Comparison of ENCODE assay signal across 12 cellular contexts in genomic region chr7:55021053-55021452, GRCh38. TPM values are rescaled to one million over a fixed set of nuclear protein-coding genes. Genes with fewer than 3 reads are reported as not detected.
DNase-seq lines count a peak whose midpoint lies in the region; ATAC-seq and TF ChIP-seq lines count a peak whose summit lies in the region.
"Had no signal": no experiment of that assay in that cellular context is flagged by ENCODE, and none has a peak within 500 bp of the region (broad histone marks: within the 10 kb centered on the region; RNA-seq: fewer than 3 reads in every experiment).

No MANE protein-coding gene starts in this region.

- H3K27me3 ChIP-seq in endodermal cell (ENCODE audit: control insufficient read depth, insufficient read depth, low read length, poor library complexity, severe bottlenecking) (peaks cover 57% of the 10 kb centered on the region), upper lobe of left lung (peaks cover 0 to 9% (median 0%) of the 10 kb centered on the region in 4 donors)

- no peak overlapping the region for H3K27ac ChIP-seq in endodermal cell (ENCODE audit: low read depth, low read length)
- H3K27ac ChIP-seq in upper lobe of left lung = peak overlapping the region; percentile 95 to 98 (median 96)

- H3K36me3 Mint-ChIP-seq in activated naive CD8-positive, alpha-beta T cell = no peaks in the 10 kb centered on the region
- H3K36me3 Mint-ChIP-seq in activated naive CD8-positive, alpha-beta T cell treated with anti-CD3 and anti-CD28 coated beads, Interleukin-2, amount 50 U/mL, for 24 hours (ENCODE audit: low read depth) = no peaks in the 10 kb centered on the region
- no peaks in the 10 kb centered on the region for H3K36me3 Mint-ChIP-seq in endodermal cell (ENCODE audit: low read depth)
- no peaks in the 10 kb centered on the region for H3K36me3 Mint-ChIP-seq in nephron (ENCODE audit: low read depth)
- H3K36me3 Mint-ChIP-seq in activated naive CD4-positive, alpha-beta T cell treated with anti-CD3 and anti-CD28 coated beads for 36 hours (ENCODE audit: low read depth) = no peaks in the 10 kb centered on the region

- no peak overlapping the region for H3K9ac ChIP-seq in endodermal cell (ENCODE audit: extremely low read depth, low read length, poor library complexity, severe bottlenecking)

- peak overlapping the region; percentile 4 for H3K4me3 Mint-ChIP-seq in activated naive CD8-positive, alpha-beta T cell
- no peak overlapping the region for H3K4me3 Mint-ChIP-seq in activated naive CD8-positive, alpha-beta T cell treated with anti-CD3 and anti-CD28 coated beads, Interleukin-2, amount 50 U/mL, for 24 hours
- H3K4me3 Mint-ChIP-seq in endodermal cell = peak overlapping the region; percentile 54
- peak overlapping the region; percentile 71 to 84 (median 77) for H3K4me3 Mint-ChIP-seq in nephron
- H3K4me3 Mint-ChIP-seq in activated naive CD4-positive, alpha-beta T cell treated with anti-CD3 and anti-CD28 coated beads for 36 hours = no peak overlapping the region

- TF ChIP-seq CTCF in endodermal cell (conservative IDR thresholded peaks at IDR 0.05) (no peak), nephron (IDR thresholded peaks at IDR 0.05; ENCODE audit: unreplicated experiment in 3 of 3) (no peak), upper lobe of left lung (IDR thresholded peaks at IDR 0.05) (no peak)

- H3K36me3 ChIP-seq in endodermal cell (ENCODE audit: control insufficient read depth, insufficient read depth, low read length) (no peaks in the 10 kb centered on the region), upper lobe of left lung (no peaks in the 10 kb centered on the region)

- peaks cover 27% of the 10 kb centered on the region for H3K27me3 Mint-ChIP-seq in activated naive CD8-positive, alpha-beta T cell
- H3K27me3 Mint-ChIP-seq in activated naive CD8-positive, alpha-beta T cell treated with anti-CD3 and anti-CD28 coated beads, Interleukin-2, amount 50 U/mL, for 24 hours = peaks cover 47% of the 10 kb centered on the region
- H3K27me3 Mint-ChIP-seq in endodermal cell (ENCODE audit: insufficient read depth) (peaks cover 60% of the 10 kb centered on the region), nephron (ENCODE audit: low read depth) (peaks cover 50% of the 10 kb centered on the region)
- H3K27me3 Mint-ChIP-seq in activated naive CD4-positive, alpha-beta T cell treated with anti-CD3 and anti-CD28 coated beads for 36 hours (ENCODE audit: low read depth) = peaks cover 45% of the 10 kb centered on the region

- no peak for TF ChIP-seq POLR2A in upper lobe of left lung (IDR thresholded peaks at IDR 0.05)

- no peak for ATAC-seq in activated naive CD8-positive, alpha-beta T cell treated with anti-CD3 and anti-CD28 coated beads, Interleukin-2, amount 50 U/mL, for 24 hours
- ATAC-seq in upper lobe of left lung (ENCODE audit: low FRiP score in 2 of 2) = no peak

- no peak overlapping the region for H3K27ac Mint-ChIP-seq in activated naive CD8-positive, alpha-beta T cell
- no peak overlapping the region for H3K27ac Mint-ChIP-seq in activated naive CD8-positive, alpha-beta T cell treated with anti-CD3 and anti-CD28 coated beads, Interleukin-2, amount 50 U/mL, for 24 hours
- H3K27ac Mint-ChIP-seq in endodermal cell = no peak overlapping the region
- peak overlapping the region; percentile 0 to 45 (median 28) for H3K27ac Mint-ChIP-seq in nephron
- no peak overlapping the region for H3K27ac Mint-ChIP-seq in activated naive CD4-positive, alpha-beta T cell treated with anti-CD3 and anti-CD28 coated beads for 36 hours

- no peak for TF ChIP-seq EP300 in upper lobe of left lung (IDR thresholded peaks at IDR 0.05)

- intact Hi-C loops in activated naive CD4-positive, alpha-beta T cell treated with anti-CD3 and anti-CD28 coated beads for 36 hours (cut with micrococcal nuclease) = no loop called here

- H3K4me1 Mint-ChIP-seq in activated naive CD8-positive, alpha-beta T cell (ENCODE audit: low read depth) = peaks cover 2% of the 10 kb centered on the region
- H3K4me1 Mint-ChIP-seq in activated naive CD8-positive, alpha-beta T cell treated with anti-CD3 and anti-CD28 coated beads, Interleukin-2, amount 50 U/mL, for 24 hours = no peaks in the 10 kb centered on the region
- H3K4me1 Mint-ChIP-seq in endodermal cell = no peaks in the 10 kb centered on the region
- H3K4me1 Mint-ChIP-seq in nephron = peaks cover 39% of the 10 kb centered on the region
- no peaks in the 10 kb centered on the region for H3K4me1 Mint-ChIP-seq in activated naive CD4-positive, alpha-beta T cell treated with anti-CD3 and anti-CD28 coated beads for 36 hours (ENCODE audit: low read depth)

- H3K9me3 ChIP-seq in endodermal cell (ENCODE audit: control insufficient read depth, low read length) (no peaks in the 10 kb centered on the region), upper lobe of left lung (no peaks in the 10 kb centered on the region)

- whole genome bisulfite sequencing in endodermal cell (ENCODE audit: insufficient coverage in 1 of 2, insufficient read length in 1 of 2), 2 experiments = 89% methylated on average over 9 of the region's 9 CpGs
- 60 to 80% methylated on average over 9 of the region's 9 CpGs for WGBS in upper lobe of left lung, 2 donors

- no peak for DNase-seq in activated naive CD8-positive, alpha-beta T cell treated with anti-CD3 and anti-CD28 coated beads, Interleukin-2, amount 50 U/mL, for 24 hours
- DNase-seq in endodermal cell (no peak), upper lobe of left lung (peak in 1 of 2 donors; percentile 59), NCI-H1436 treated with DMSO at 0.1 percent for 48 hours (lab: John Stamatoyannopoulos, UW) (no peak)
- DNase-seq in activated naive CD4-positive, alpha-beta T cell treated with anti-CD3 and anti-CD28 coated beads, Interleukin-2, amount 50 U/mL, for 16 hours = no peak
- no peak for DNase-seq in activated naive CD4-positive, alpha-beta T cell treated with anti-CD3 and anti-CD28 coated beads for 36 hours
- DNase-seq: activated CD4-positive, CD25-positive, alpha-beta regulatory T cell; KBM-7; NCI-H2171; RPMI8226 had no signal

- H3K4me3 ChIP-seq in endodermal cell (ENCODE audit: low read length) (no peak overlapping the region), upper lobe of left lung (peak overlapping the region in 3 of 4 donors; percentile 73 to 87 (median 85))

- CTCF ChIA-PET in activated naive CD4-positive, alpha-beta T cell treated with anti-CD3 and anti-CD28 coated beads for 36 hours (lab: Charles Lee) = no interaction called here

- H3K9me3 Mint-ChIP-seq in activated naive CD8-positive, alpha-beta T cell (ENCODE audit: low read depth) = no peaks in the 10 kb centered on the region
- H3K9me3 Mint-ChIP-seq in activated naive CD8-positive, alpha-beta T cell treated with anti-CD3 and anti-CD28 coated beads, Interleukin-2, amount 50 U/mL, for 24 hours = no peaks in the 10 kb centered on the region
- no peaks in the 10 kb centered on the region for H3K9me3 Mint-ChIP-seq in endodermal cell
- no peaks in the 10 kb centered on the region for H3K9me3 Mint-ChIP-seq in nephron
- H3K9me3 Mint-ChIP-seq in activated naive CD4-positive, alpha-beta T cell treated with anti-CD3 and anti-CD28 coated beads for 36 hours = no peaks in the 10 kb centered on the region

- H3K4me1 ChIP-seq in endodermal cell (ENCODE audit: control insufficient read depth, insufficient read depth, low read length) = peaks cover 3% of the 10 kb centered on the region
- H3K4me1 ChIP-seq in upper lobe of left lung = peaks cover 16 to 40% (median 29%) of the 10 kb centered on the region in 4 donors

RNA-seq across cellular contexts. Expression of gene EGFR, which starts 2.2 kb away (rescaled TPM):
- total RNA-seq in endodermal cell (1 to 10 TPM; 5.0 to 5.8 TPM), upper lobe of left lung (100 to 1,000 TPM in 2 of 6 donors, 10 to 100 TPM in 4; 58.7 to 110 (median 93.2) TPM)
- polyA plus RNA-seq in endodermal cell (2013, experiment 1 of 2) = 5.3 TPM
- 5.1 TPM for polyA plus RNA-seq in endodermal cell (2013, experiment 2 of 2)
- not detected for total RNA-seq in activated naive CD4-positive, alpha-beta T cell treated with anti-CD3 and anti-CD28 coated beads for 36 hours

Comparison
In these comparisons a context has a peak if more than half of its experiments do, and no peak if none do; other contexts are left out.
1. H3K4me3 Mint-ChIP-seq: peak in activated naive CD8-positive, alpha-beta T cell (single experiment), endodermal cell (single experiment) and nephron (3 of 3); none in activated naive CD8-positive, alpha-beta T cell treated with anti-CD3 and anti-CD28 coated beads, Interleukin-2, amount 50 U/mL, for 24 hours (single experiment) and activated naive CD4-positive, alpha-beta T cell treated with anti-CD3 and anti-CD28 coated beads for 36 hours (single experiment).
2. H3K27ac Mint-ChIP-seq: peak in nephron (3 of 3); none in activated naive CD8-positive, alpha-beta T cell (single experiment), activated naive CD8-positive, alpha-beta T cell treated with anti-CD3 and anti-CD28 coated beads, Interleukin-2, amount 50 U/mL, for 24 hours (single experiment), endodermal cell (single experiment) and activated naive CD4-positive, alpha-beta T cell treated with anti-CD3 and anti-CD28 coated beads for 36 hours (single experiment).
3. RNA of gene EGFR, which starts 2.2 kb away (total RNA-seq): 58.7 to 110 TPM in upper lobe of left lung; 5.0 to 5.8 TPM in endodermal cell and not detected in activated naive CD4-positive, alpha-beta T cell treated with anti-CD3 and anti-CD28 coated beads for 36 hours; every median in the first group is over 4 times any median in the second.